Comparison of ENCODE assay signal across 21 cellular contexts in the genomic region with DNA sequence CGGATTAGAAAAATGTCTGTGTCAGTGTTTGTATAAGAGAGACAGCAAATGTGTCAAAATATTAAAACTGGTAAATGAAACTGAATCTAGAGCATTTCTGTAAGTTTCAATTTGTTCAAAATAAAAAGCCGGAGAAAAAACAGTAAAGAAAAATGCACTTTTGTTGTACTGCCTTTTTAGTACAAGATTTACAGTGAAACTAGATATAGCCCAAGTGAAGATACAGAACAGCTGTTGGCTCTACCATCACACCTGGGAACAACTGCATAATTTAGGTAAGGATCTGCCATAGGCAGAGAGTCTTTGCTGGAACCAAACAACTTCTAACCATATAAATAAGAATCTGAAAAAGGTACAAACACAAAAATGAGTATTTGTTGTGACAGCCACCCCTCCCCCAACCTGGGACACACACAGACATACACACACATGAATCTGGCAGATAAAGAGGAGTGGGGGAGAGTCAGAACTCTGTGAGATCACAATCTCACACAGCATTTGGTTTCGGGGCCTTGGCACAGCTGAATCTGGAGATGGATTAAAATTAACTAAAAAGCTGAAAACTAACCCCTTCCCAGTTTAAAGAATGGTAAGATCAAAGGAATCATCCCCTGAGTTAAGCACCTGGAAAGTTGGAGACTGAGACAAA. TPM values are rescaled to one million over a fixed set of nuclear protein-coding genes. Genes with fewer than 3 reads are reported as not detected.
DNase-seq lines count a peak whose midpoint lies in the region; ATAC-seq, FAIRE-seq and TF ChIP-seq lines count a peak whose summit lies in the region.
"Had no signal": no experiment of that assay in that cellular context is flagged by ENCODE, and none has a peak within 500 bp of the region (broad histone marks: within the 10 kb centered on the region; RNA-seq: fewer than 3 reads in every experiment).

No MANE protein-coding gene starts in this region.

- peak; percentile 12 for DNase-seq in GM12865 (ENCODE audit: low read depth)
- peak in 1 of 4 experiments; percentile 18 for DNase-seq in K562 (ENCODE audit: extremely low read depth in 1 of 4, low spot score in 3 of 4)
- DNase-seq in middle frontal gyrus (ENCODE audit: extremely low spot score, low spot score), result no peak
- DNase-seq: DND-41, IMR-90, NCI-H187, NCI-H2171, NCI-H446, NCI-H748 treated with DMSO at 0.1 percent for 48 hours, PC-3 had no signal

- intact Hi-C loops in K562 (cut with micrococcal nuclease), result no loop called here

- H3K4me3 ChIP-seq in GM12865 (ENCODE audit: low read depth, low read length) (no peak overlapping the region), K562 (no peak overlapping the region)
- H3K4me3 ChIP-seq: BLaER1 treated with 17β-estradiol and CSF1 and Interleukin-3, amounts not matched to agents 10 nM and 100 nM; HAP-1; SJCRH30 had no signal

- no peak overlapping the region for H3K4me2 ChIP-seq in K562 (ENCODE audit: insufficient read depth, low read length)
- H3K4me2 ChIP-seq: BLaER1 treated with 17β-estradiol and CSF1 and Interleukin-3, amounts not matched to agents 10 nM and 100 nM had no signal

- CTCF ChIA-PET in K562 (lab: Yijun Ruan, JAX; ENCODE audit: low intra/inter-chr PET ratio), result no interaction called here

- no peak for FAIRE-seq in K562 (lab: Jason Lieb, UNC)
- FAIRE-seq: A204.1, G401.6, GM12892 had no signal

- H3K9me3 ChIP-seq in K562 (replicated peaks; ENCODE audit: control insufficient read depth, insufficient read depth, low read depth, low read length), result no peaks in the 10 kb centered on the region
- H3K9me3 ChIP-seq: BLaER1 treated with 17β-estradiol and CSF1 and Interleukin-3, amounts not matched to agents 10 nM and 100 nM; HAP-1; SJCRH30 had no signal

- POLR2A ChIA-PET in K562 (lab: Yijun Ruan, JAX), result no interaction called here

- no peak overlapping the region for H3K9ac ChIP-seq in K562 (ENCODE audit: insufficient read depth in 1 of 2, low read depth in 2 of 2, low read length in 2 of 2)
- H3K9ac ChIP-seq: BLaER1 treated with 17β-estradiol and CSF1 and Interleukin-3, amounts not matched to agents 10 nM and 100 nM had no signal

- H3K27me3 ChIP-seq in K562 (ENCODE audit: control insufficient read depth in 2 of 2, insufficient read depth in 2 of 2, low read length in 2 of 2), result no peaks in the 10 kb centered on the region
- H3K27me3 ChIP-seq: BLaER1 treated with 17β-estradiol and CSF1 and Interleukin-3, amounts not matched to agents 10 nM and 100 nM; SJCRH30 had no signal

- TF ChIP-seq EP300 in K562 (IDR thresholded peaks at IDR 0.05; ENCODE audit: low read length), result 0 out of 2 replicates have a peak, but pooled peaks have one; percentile 28

- ATAC-seq in GM19438 (IDR thresholded peaks at IDR 0.05; ENCODE audit: low read depth, unreplicated experiment) (peak; percentile 60), HG03432 (IDR thresholded peaks at IDR 0.05; ENCODE audit: unreplicated experiment) (peak; percentile 69), K562 (no peak), HG03354 (IDR thresholded peaks at IDR 0.05; ENCODE audit: poor library complexity, severe bottlenecking, unreplicated experiment) (no peak), HG03460 (IDR thresholded peaks at IDR 0.05; ENCODE audit: unreplicated experiment) (no peak), GM18909 (IDR thresholded peaks at IDR 0.05; ENCODE audit: poor library complexity, unreplicated experiment) (no peak)
- ATAC-seq: PC-3 had no signal

- TF ChIP-seq CTCF in GM12865 (IDR thresholded peaks at IDR 0.05; ENCODE audit: insufficient read depth, low read depth, low read length, missing control alignments), result no peak
- no peak for TF ChIP-seq CTCF in K562 (IDR thresholded peaks at IDR 0.05 in 2 of 3, conservative IDR thresholded peaks at IDR 0.05 in 1 of 3; ENCODE audit: insufficient read depth in 2 of 3, low read depth in 1 of 3, low read length in 3 of 3)

- no peaks in the 10 kb centered on the region for H4K20me1 ChIP-seq in K562 (replicated peaks; ENCODE audit: control insufficient read depth, insufficient read depth, low read length)
- H4K20me1 ChIP-seq: BLaER1 treated with 17β-estradiol and CSF1 and Interleukin-3, amounts not matched to agents 10 nM and 100 nM had no signal

- WGBS in K562 (ENCODE audit: insufficient coverage, low coverage, missing lambda C conversion rate), result 34% methylated on average over 3 of the region's 3 CpGs

- H3K4me1 ChIP-seq in K562 (replicated peaks in 1 of 2; ENCODE audit: control insufficient read depth in 2 of 2, insufficient read depth in 2 of 2, low read length in 2 of 2), result peaks cover 0 to 6% of the 10 kb centered on the region in 2 experiments; a peak in 2 of 5 replicates
- H3K4me1 ChIP-seq: BLaER1 treated with 17β-estradiol and CSF1 and Interleukin-3, amounts not matched to agents 10 nM and 100 nM; HAP-1; SJCRH30 had no signal

- no peaks in the 10 kb centered on the region for H3K36me3 ChIP-seq in K562 (ENCODE audit: control insufficient read depth, insufficient read depth, low read length)
- H3K36me3 ChIP-seq: HAP-1, SJCRH30 had no signal

- in situ Hi-C loops in K562 (cut with MboI), result no loop called here

- TF ChIP-seq POLR2A in K562 (conservative IDR thresholded peaks at IDR 0.05), result no peak

- H3K27ac ChIP-seq in K562 (ENCODE audit: extremely low read depth, low read depth, low read length), result no peak overlapping the region
- H3K27ac ChIP-seq: BLaER1 treated with 17β-estradiol and CSF1 and Interleukin-3, amounts not matched to agents 10 nM and 100 nM; SJCRH30 had no signal

- no peak overlapping the region for H2AFZ ChIP-seq in K562 (ENCODE audit: low read depth, low read length)

- H3K79me2 ChIP-seq in K562 (ENCODE audit: control insufficient read depth, insufficient read depth, low read length), result no peaks in the 10 kb centered on the region

- H3K9me1 ChIP-seq in K562 (ENCODE audit: control insufficient read depth, insufficient read depth, low read length), result no peaks in the 10 kb centered on the region

- TF ChIP-seq RAD21 in K562 (CRISPR knock-in tag; conservative IDR thresholded peaks at IDR 0.05 in 1 of 2, IDR thresholded peaks at IDR 0.05 in 1 of 2), result no peak

- BruUV-seq in K562 (replicated peaks; lab: Mats Ljungman, UMichigan), result no TSS peak

TF ChIP-seq in K562, 482 proteins besides CTCF, POLR2A, EP300 and RAD21:
- TF ChIP-seq KDM1A (IDR thresholded peaks at IDR 0.05) (peak; percentile 42 to 46; a peak in 2 of 4 replicates), NCOR1 (IDR thresholded peaks at IDR 0.05) (peak; percentile 9; the same call in 1 of the 2 replicates), TFAM (CRISPR knock-in tag; conservative IDR thresholded peaks at IDR 0.05) (no peak), CBFA2T3 (IDR thresholded peaks at IDR 0.05) (peak; percentile 47), RCOR1 (IDR thresholded peaks at IDR 0.05; ENCODE audit: borderline replicate concordance in 1 of 2, low read depth in 2 of 2, low read length in 2 of 2) (peak in 1 of 2 experiments; percentile 56; a peak in 2 of 4 replicates), ZNF143 (CRISPR knock-in tag; IDR thresholded peaks at IDR 0.05) (no peak)

RNA-seq across cellular contexts. Expression of gene DPY19L1, which starts 54.8 kb away (rescaled TPM):
- total RNA-seq in K562 (2011; cell fraction: chromatin; rRNA removed; ENCODE audit: low replicate concordance), result 47.4 and 103 TPM in 2 replicates
- total RNA-seq in K562 (2011; cell fraction: nucleolus; rRNA removed), result 19.6 and 21.2 TPM in 2 replicates
- 55.1 and 66.5 TPM in 2 replicates for total RNA-seq in K562 (2011; cell fraction: nucleoplasm; rRNA removed)
- total RNA-seq in K562 (2014; rRNA removed) (14.4 and 15.5 TPM in 2 replicates), K562 (2014; rRNA removed; fragmentation: Illumina TruSeq; extraction: Trizol) (27.3 and 28.6 TPM in 2 replicates), K562 (2015; rRNA removed; fragmentation: Illumina TruSeq; extraction: Trizol) (20.0 and 22.2 TPM in 2 replicates), K562 (2021) (22.9 and 27.3 TPM in 2 replicates)
- polyA plus RNA-seq in K562 (2011; rRNA removed) (23.4 and 34.3 TPM in 2 replicates), K562 (2014; fragmentation: Illumina TruSeq; extraction: Trizol) (17.1 and 22.1 TPM in 2 replicates), K562 (2014; fragmentation: Nextera tagmentation; extraction: Ambion mirVana) (1 to 10 TPM; 4.0 to 4.9 TPM), K562 (2014; rRNA removed) (14.7 and 16.9 TPM in 2 replicates)
- polyA plus RNA-seq in K562 (2011; cell fraction: cytosol; rRNA removed), result 10.5 and 18.8 TPM in 2 replicates
- polyA plus RNA-seq in K562 (2011; cell fraction: nucleus; rRNA removed), result 9.6 and 13.1 TPM in 2 replicates
- polyA plus RNA-seq in K562 (2012), result 15.1 and 19.7 TPM in 2 replicates
- 48.9 and 53.5 TPM in 2 replicates for polyA minus RNA-seq in K562 (2011; rRNA and poly(A)+ RNA removed)
- 16.8 and 21.0 TPM in 2 replicates for polyA minus RNA-seq in K562 (2011; cell fraction: cytosol; rRNA and poly(A)+ RNA removed)
- 17.4 and 20.5 TPM in 2 replicates for polyA minus RNA-seq in K562 (2011; cell fraction: nucleus; rRNA and poly(A)+ RNA removed)

Comparison
In these comparisons a context has a peak if more than half of its experiments do, and no peak if none do; other contexts are left out.
1. ATAC-seq: peak in GM19438 (single experiment) and HG03432 (single experiment); none in K562 (single experiment), HG03354 (single experiment), HG03460 (single experiment) and GM18909 (single experiment).